Comparison of ENCODE assay signal across 2 cellular contexts in the genomic region with DNA sequence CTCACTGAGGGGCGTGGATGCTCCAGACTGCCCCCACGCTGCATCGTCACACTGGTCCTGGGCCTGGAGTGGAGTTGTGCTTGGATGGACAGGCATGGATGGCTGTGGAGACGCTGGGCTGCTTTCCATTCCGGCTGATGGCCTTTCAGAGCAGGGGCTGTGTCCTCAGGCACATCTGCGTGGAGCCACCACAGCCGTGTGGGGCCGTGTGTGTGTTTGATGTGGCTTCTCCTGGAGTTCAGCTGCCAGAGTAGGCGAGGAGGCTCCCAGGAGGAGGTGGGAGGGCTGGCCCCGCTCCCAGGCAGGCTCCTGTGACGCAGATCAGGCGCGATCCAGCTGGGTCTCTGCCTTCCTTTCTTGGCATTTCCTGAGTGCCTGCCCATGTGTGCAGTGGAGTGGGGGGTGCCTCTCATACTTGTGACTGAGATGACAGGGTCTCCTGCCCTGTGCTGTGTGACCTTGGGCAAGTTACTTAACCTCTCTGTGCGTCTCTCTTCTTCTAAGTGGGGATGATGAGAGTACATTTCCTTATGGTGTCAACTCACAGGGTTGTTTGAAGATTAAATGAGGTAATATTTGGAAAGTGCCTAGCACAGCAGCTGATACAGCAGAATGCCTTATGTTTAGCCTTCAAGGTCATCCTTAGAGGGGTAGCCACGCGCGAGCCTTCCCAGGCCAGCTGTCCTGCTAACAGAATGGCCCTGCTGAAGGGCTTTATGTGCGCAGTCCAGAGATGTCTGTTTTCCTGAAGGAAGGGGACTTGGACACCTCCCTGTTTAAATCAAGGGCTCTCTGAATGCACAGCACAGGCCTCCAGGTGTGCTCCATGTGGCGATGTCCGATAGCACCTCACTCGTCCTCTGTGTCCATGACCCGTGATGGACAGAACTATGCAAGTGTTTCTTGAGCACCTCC.
A peak's percentile ranks its signal among the peaks of the same experiment; 100 is the strongest.
TF ChIP-seq lines count a peak whose summit lies in the region.

No MANE protein-coding gene starts in this region.

TF ChIP-seq in HEK293, 187 proteins besides CTCF, POLR2A, EP300 and RAD21 (continued from another document):
- TF ChIP-seq ZFHX2 (tag by site-specific recombination; conservative IDR thresholded peaks at IDR 0.05), result peak; percentile 34
- 0 out of 2 replicates have a peak, but pooled peaks have one; percentile 45 for TF ChIP-seq ZNF768 (tag by site-specific recombination; IDR thresholded peaks at IDR 0.05)
- TF ChIP-seq ZNF426 (tag by site-specific recombination; IDR thresholded peaks at IDR 0.05), result no peak

TF ChIP-seq in K562, 482 proteins besides CTCF, POLR2A, EP300 and RAD21 (continued from another document):
- TF ChIP-seq RBM25 (IDR thresholded peaks at IDR 0.05; ENCODE audit: low read depth, low read length, severe bottlenecking), result peak; percentile 82
- TF ChIP-seq ETS2 (tag; IDR thresholded peaks at IDR 0.05; ENCODE audit: borderline replicate concordance, poor library complexity, severe bottlenecking), result no peak
- TF ChIP-seq PTBP1 (IDR thresholded peaks at IDR 0.05; ENCODE audit: low read depth, low read length), result peak; percentile 43; the same call in 1 of the 2 replicates
- peak in 1 of 2 experiments; percentile 40; a peak in 2 of 4 replicates for TF ChIP-seq KDM1A (IDR thresholded peaks at IDR 0.05)
- TF ChIP-seq SMARCA5 (IDR thresholded peaks at IDR 0.05), result peak; percentile 49; the same call in 1 of the 2 replicates
- TF ChIP-seq SPI1 (IDR thresholded peaks at IDR 0.05; ENCODE audit: borderline replicate concordance, low read depth, low read length), result no peak
- no peak for TF ChIP-seq NCOA4 (IDR thresholded peaks at IDR 0.05; ENCODE audit: partially characterized antibody)
- TF ChIP-seq, protein P1, sequence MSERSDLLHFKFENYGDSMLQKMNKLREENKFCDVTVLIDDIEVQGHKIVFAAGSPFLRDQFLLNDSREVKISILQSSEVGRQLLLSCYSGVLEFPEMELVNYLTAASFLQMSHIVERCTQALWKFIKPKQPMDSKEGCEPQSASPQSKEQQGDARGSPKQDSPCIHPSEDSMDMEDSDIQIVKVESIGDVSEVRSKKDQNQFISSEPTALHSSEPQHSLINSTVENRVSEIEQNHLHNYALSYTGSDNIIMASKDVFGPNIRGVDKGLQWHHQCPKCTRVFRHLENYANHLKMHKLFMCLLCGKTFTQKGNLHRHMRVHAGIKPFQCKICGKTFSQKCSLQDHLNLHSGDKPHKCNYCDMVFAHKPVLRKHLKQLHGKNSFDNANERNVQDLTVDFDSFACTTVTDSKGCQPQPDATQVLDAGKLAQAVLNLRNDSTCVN (CRISPR knock-in tag; IDR thresholded peaks at IDR 0.05), result no peak
- TF ChIP-seq, protein P2, sequence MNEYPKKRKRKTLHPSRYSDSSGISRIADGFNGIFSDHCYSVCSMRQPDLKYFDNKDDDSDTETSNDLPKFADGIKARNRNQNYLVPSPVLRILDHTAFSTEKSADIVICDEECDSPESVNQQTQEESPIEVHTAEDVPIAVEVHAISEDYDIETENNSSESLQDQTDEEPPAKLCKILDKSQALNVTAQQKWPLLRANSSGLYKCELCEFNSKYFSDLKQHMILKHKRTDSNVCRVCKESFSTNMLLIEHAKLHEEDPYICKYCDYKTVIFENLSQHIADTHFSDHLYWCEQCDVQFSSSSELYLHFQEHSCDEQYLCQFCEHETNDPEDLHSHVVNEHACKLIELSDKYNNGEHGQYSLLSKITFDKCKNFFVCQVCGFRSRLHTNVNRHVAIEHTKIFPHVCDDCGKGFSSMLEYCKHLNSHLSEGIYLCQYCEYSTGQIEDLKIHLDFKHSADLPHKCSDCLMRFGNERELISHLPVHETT (CRISPR knock-in tag; conservative IDR thresholded peaks at IDR 0.05 in 1 of 2, IDR thresholded peaks at IDR 0.05 in 1 of 2), result 0 out of 4 replicates have a peak, but pooled peaks of 1 of the 2 experiments have one; percentile 35
